Comparison of ENCODE assay signal across 8 cellular contexts in the genomic region with DNA sequence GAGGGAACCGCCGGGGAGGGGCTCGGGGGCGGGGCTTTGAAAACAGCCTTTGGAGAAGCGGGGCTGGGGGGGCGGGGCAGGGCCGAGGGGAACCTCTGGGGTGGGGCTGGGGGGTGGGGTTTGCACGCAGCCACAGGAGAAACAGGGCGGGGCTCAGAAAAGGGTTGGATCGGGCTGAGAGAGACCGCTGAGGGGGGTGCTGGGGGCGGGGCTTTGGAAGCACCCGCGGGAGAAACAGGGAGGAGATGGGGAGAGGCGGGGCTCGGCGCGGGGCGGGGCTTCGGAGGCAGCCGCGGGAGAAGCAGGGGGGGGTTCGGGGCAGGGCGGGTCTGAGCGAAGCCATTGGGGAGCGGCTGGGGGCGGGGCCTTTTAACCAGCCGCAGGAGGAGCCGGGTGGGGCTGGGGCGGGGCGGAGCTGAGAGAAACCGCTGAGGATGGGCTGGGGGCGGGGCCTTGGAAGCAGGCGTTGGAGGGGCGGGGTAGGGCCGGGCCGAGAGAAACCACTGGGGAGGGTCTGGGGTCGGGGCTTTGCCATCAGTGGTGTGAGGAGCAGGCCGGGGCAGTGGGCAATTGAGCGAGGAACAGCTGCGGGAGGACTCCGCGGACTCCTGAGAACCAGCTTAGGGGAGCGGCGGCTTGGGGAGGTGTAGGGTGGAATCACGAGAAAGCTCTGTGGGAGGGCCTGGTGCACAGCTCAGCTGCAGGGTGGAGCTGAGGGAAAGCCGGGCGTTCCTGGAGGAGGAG. TPM values are rescaled to one million over a fixed set of nuclear protein-coding genes. Genes with fewer than 3 reads are reported as not detected.
A peak's percentile ranks its signal among the peaks of the same experiment; 100 is the strongest.
DNase-seq lines count a peak whose midpoint lies in the region; ATAC-seq and TF ChIP-seq lines count a peak whose summit lies in the region.

No MANE protein-coding gene starts in this region.

- H3K27me3 Mint-ChIP-seq in activated naive CD8-positive, alpha-beta T cell: no peaks in the 10 kb centered on the region

- TF ChIP-seq POLR2A in HCT116 (IDR thresholded peaks at IDR 0.05; ENCODE audit: borderline replicate concordance, extremely low read depth, insufficient read depth, insufficient read length) (no peak), ovary (IDR thresholded peaks at IDR 0.05) (peak; percentile 36), testis (IDR thresholded peaks at IDR 0.05) (no peak)

- no peak for TF ChIP-seq EP300 in ovary (IDR thresholded peaks at IDR 0.05)

- H3K27ac ChIP-seq in HCT116 (ENCODE audit: low read depth, low read length): peak overlapping the region; percentile 80
- H3K27ac ChIP-seq in ovary: peak overlapping the region; percentile 78 to 85
- peak overlapping the region; percentile 90 to 94 for H3K27ac ChIP-seq in testis

- H3K4me1 ChIP-seq in HCT116 (ENCODE audit: control insufficient read depth in 1 of 2, insufficient read depth in 2 of 2, low read length in 2 of 2): peaks cover 0 to 9% of the 10 kb centered on the region in 2 experiments; a peak in 1 of 4 replicates
- no peaks in the 10 kb centered on the region for H3K4me1 ChIP-seq in ovary (ENCODE audit: insufficient read depth)
- no peaks in the 10 kb centered on the region for H3K4me1 ChIP-seq in testis

- peak overlapping the region; percentile 74 for H3K4me2 ChIP-seq in HCT116 (ENCODE audit: low read length)

- TF ChIP-seq RAD21 in HCT116 (IDR thresholded peaks at IDR 0.05; ENCODE audit: low read depth): no peak

- CTCF ChIA-PET in HCT116 (lab: Charles Lee): interaction anchor here (0.9 to 1.6 kb wide), 8 partner anchors 10 to 744 kb away, joined by 3 to 4 read pairs (median 3); no protein-coding TSS in a partner anchor

- H2AFZ ChIP-seq in HCT116 (ENCODE audit: low read depth, low read length, poor library complexity, severe bottlenecking): no peak overlapping the region

- RAD21 ChIA-PET in HCT116 (lab: Charles Lee; ENCODE audit: low non-redundant PET in 1 of 2, low total read pairs in 2 of 2, uncharacterized antibody in 2 of 2, unreplicated experiment in 2 of 2): interaction anchor here in 1 of 2 experiments (1.1 kb wide), 1 partner anchor 424 kb away, joined by 3 read pairs; the partner anchor contains the start of gene MAMLD1

- H3K9ac ChIP-seq in HCT116 (ENCODE audit: low read length): peak overlapping the region; percentile 65

- BruUV-seq in HCT116 (replicated peaks; lab: Mats Ljungman, UMichigan): no TSS peak

- H3K79me2 ChIP-seq in HCT116 (ENCODE audit: insufficient read depth, low read length): peaks cover 10% of the 10 kb centered on the region; the same call in 1 of the 2 replicates

- peak overlapping the region; percentile 86 for H3K4me3 Mint-ChIP-seq in activated naive CD8-positive, alpha-beta T cell

- H3K36me3 Mint-ChIP-seq in activated naive CD8-positive, alpha-beta T cell: no peaks in the 10 kb centered on the region

- no peaks in the 10 kb centered on the region for H3K9me3 ChIP-seq in HCT116 (ENCODE audit: control insufficient read depth in 1 of 2, insufficient read depth in 1 of 2, low read depth in 1 of 2, low read length in 2 of 2)
- no peaks in the 10 kb centered on the region for H3K9me3 ChIP-seq in ovary
- H3K9me3 ChIP-seq in testis: no peaks in the 10 kb centered on the region

- H3K36me3 ChIP-seq in HCT116 (ENCODE audit: control insufficient read depth in 1 of 2, insufficient read depth in 2 of 2, low read length in 2 of 2) (no peaks in the 10 kb centered on the region; a peak in 1 of 4 replicates), ovary (no peaks in the 10 kb centered on the region), testis (ENCODE audit: low read depth, missing control alignments) (no peaks in the 10 kb centered on the region)

- 39 to 51% (median 48%) methylated on average over 22 to 47 of the region's 48 CpGs for WGBS in ovary, 3 donors
- WGBS in testis, 2 donors: 0 to 2% methylated on average over 1 to 28 of the region's 48 CpGs

- H3K9me2 ChIP-seq in HCT116 (ENCODE audit: insufficient read depth): no peaks in the 10 kb centered on the region

- DNase-seq in D341Med (ENCODE audit: low spot score): peak; percentile 77
- peak; percentile 69 for DNase-seq in HCT116 (ENCODE audit: low read depth, low spot score)
- peak; percentile 86 for DNase-seq in NCI-H1092 treated with DMSO at 0.1 percent for 48 hours (lab: John Stamatoyannopoulos, UW)
- DNase-seq in SKM-1 treated with dmso at 0.1 percent for 144 hours (lab: John Stamatoyannopoulos, UW; ENCODE audit: unreplicated experiment): peak; percentile 55
- peak; percentile 96 for DNase-seq in Right ventricle myocardium inferior (ENCODE audit: missing footprints)
- peak; percentile 94 to 97 (median 96) for DNase-seq in ovary
- DNase-seq in testis: peak; percentile 95

- TF ChIP-seq CTCF in HCT116 (IDR thresholded peaks at IDR 0.05 in 2 of 3, conservative IDR thresholded peaks at IDR 0.05 in 1 of 3; ENCODE audit: borderline replicate concordance in 1 of 3, insufficient read depth in 1 of 3, low read depth in 2 of 3, low read length in 2 of 3) (no peak), ovary (IDR thresholded peaks at IDR 0.05) (no peak), testis (IDR thresholded peaks at IDR 0.05) (no peak)

- peak overlapping the region; percentile 85 for H3K27ac Mint-ChIP-seq in activated naive CD8-positive, alpha-beta T cell

- no peaks in the 10 kb centered on the region for H4K20me1 ChIP-seq in HCT116 (ENCODE audit: insufficient read depth)

- intact Hi-C loops in HCT116 (cut with micrococcal nuclease): loop anchor here (5.0 kb wide), 1 partner anchor 958 kb away; the partner anchor contains the start of gene CD99L2
- intact Hi-C loops in Right ventricle myocardium inferior (cut with DNase I): no loop called here
- intact Hi-C loops in ovary (cut with DNase I): no loop called here
- intact Hi-C loops in testis (cut with DNase I; ENCODE audit: low total_unique reads): no loop called here

- H3K27me3 ChIP-seq in HCT116 (ENCODE audit: insufficient read depth, low read length) (no peaks in the 10 kb centered on the region), ovary (no peaks in the 10 kb centered on the region), testis (no peaks in the 10 kb centered on the region)

- ATAC-seq in HCT116 (peak; percentile 43), Right ventricle myocardium inferior (peak; percentile 79)

- peak overlapping the region; percentile 44 to 55 for H3K4me3 ChIP-seq in HCT116 (replicated peaks in 1 of 2; ENCODE audit: low read depth in 1 of 2, low read length in 2 of 2)
- peak overlapping the region; percentile 51 for H3K4me3 ChIP-seq in ovary
- peak overlapping the region; percentile 49 to 56 for H3K4me3 ChIP-seq in testis

- peaks cover 2% of the 10 kb centered on the region for H3K4me1 Mint-ChIP-seq in activated naive CD8-positive, alpha-beta T cell (ENCODE audit: low read depth)

- H3K9me3 Mint-ChIP-seq in activated naive CD8-positive, alpha-beta T cell (ENCODE audit: low read depth): no peaks in the 10 kb centered on the region

- POLR2A ChIA-PET in HCT116 (lab: Charles Lee): interaction anchor here (0.6 to 1.4 kb wide), 3 partner anchors 9 to 32 kb away, joined by 3 to 4 read pairs (median 4); no protein-coding TSS in a partner anchor

TF ChIP-seq in HCT116, 20 proteins besides CTCF, POLR2A, EP300 and RAD21 (continues in another document):
- TF ChIP-seq ELF1 (IDR thresholded peaks at IDR 0.05; ENCODE audit: borderline replicate concordance, low read depth) (no peak), CEBPB (IDR thresholded peaks at IDR 0.05; ENCODE audit: low read depth) (no peak), SIN3A (IDR thresholded peaks at IDR 0.05; ENCODE audit: low read depth) (no peak), SP1 (IDR thresholded peaks at IDR 0.05; ENCODE audit: low read depth) (no peak), EGR1 (IDR thresholded peaks at IDR 0.05; ENCODE audit: low read depth) (no peak), ATF3 (IDR thresholded peaks at IDR 0.05) (no peak), EZH2phosphoT487 (IDR thresholded peaks at IDR 0.05; ENCODE audit: borderline replicate concordance) (no peak), SRF (IDR thresholded peaks at IDR 0.05; ENCODE audit: low read depth) (no peak)
- TF ChIP-seq, protein P1, sequence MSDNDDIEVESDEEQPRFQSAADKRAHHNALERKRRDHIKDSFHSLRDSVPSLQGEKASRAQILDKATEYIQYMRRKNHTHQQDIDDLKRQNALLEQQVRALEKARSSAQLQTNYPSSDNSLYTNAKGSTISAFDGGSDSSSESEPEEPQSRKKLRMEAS (IDR thresholded peaks at IDR 0.05): no peak

RNA-seq across cellular contexts. Expression of gene EOLA2, which starts 1.2 kb away (rescaled TPM):
- 26.4 TPM for total RNA-seq in HCT116 (2021; ENCODE audit: unreplicated experiment)
- polyA plus RNA-seq in HCT116 (2012): 25.7 and 33.6 TPM in 2 replicates
- 20.7 TPM for total RNA-seq in Right ventricle myocardium inferior
- 10 to 100 TPM; 23.0 to 37.9 (median 32.5) TPM for total RNA-seq in ovary
- polyA plus RNA-seq in ovary: 10 to 100 TPM; 16.4 to 23.7 TPM
- 10 to 100 TPM; 35.1 to 42.0 TPM for total RNA-seq in testis
- polyA plus RNA-seq in testis (ENCODE audit: insufficient read depth, low read depth, low replicate concordance): 28.0 TPM

RNA-seq across cellular contexts. Expression of gene HSFX4, which starts 10.1 kb away (rescaled TPM):
- total RNA-seq in HCT116 (2021; ENCODE audit: unreplicated experiment) (not detected), Right ventricle myocardium inferior (not detected), ovary (not detected), testis (1 to 10 TPM; 2.4 to 6.0 TPM)
- not detected in 2 replicates for polyA plus RNA-seq in HCT116 (2012)
- polyA plus RNA-seq in ovary (not detected), testis (ENCODE audit: insufficient read depth, low read depth, low replicate concordance) (9.7 TPM)

RNA-seq across cellular contexts. Expression of gene MAGEA8, which starts 58.5 kb away (rescaled TPM):
- total RNA-seq in HCT116 (2021; ENCODE audit: unreplicated experiment) (not detected), Right ventricle myocardium inferior (not detected), ovary (not detected), testis (1 to 10 TPM; 1.1 to 2.0 TPM)
- polyA plus RNA-seq in HCT116 (2012): 0.04 and 0.09 TPM in 2 replicates
- polyA plus RNA-seq in ovary (not detected), testis (ENCODE audit: insufficient read depth, low read depth, low replicate concordance) (2.9 TPM)

Comparison
In these comparisons a context has a peak if more than half of its experiments do, and no peak if none do; other contexts are left out.
1. Peak in every context shown above with its lines: DNase-seq, ATAC-seq, H3K4me3 ChIP-seq and H3K27ac ChIP-seq.